ENCODE assay signal across 16 cellular contexts in genomic region chr20:53570446-53571276, GRCh38. TPM values are rescaled to one million over a fixed set of nuclear protein-coding genes. Genes with fewer than 3 reads are reported as not detected.
DNase-seq lines count a peak whose midpoint lies in the region; ATAC-seq and TF ChIP-seq lines count a peak whose summit lies in the region.
"Had no signal": no experiment of that assay in that cellular context is flagged by ENCODE, and none has a peak within 500 bp of the region (broad histone marks: within the 10 kb centered on the region; RNA-seq: fewer than 3 reads in every experiment).

No MANE protein-coding gene starts in this region.

- peaks cover 5% of the 10 kb centered on the region for H3K4me1 Mint-ChIP-seq in mesothelial cell of epicardium
- no peaks in the 10 kb centered on the region for H3K4me1 Mint-ChIP-seq in glutamatergic neuron (ENCODE audit: low read depth, unreplicated experiment)

- H3K27me3 Mint-ChIP-seq in mesothelial cell of epicardium (ENCODE audit: low read depth) = no peaks in the 10 kb centered on the region
- peaks cover 3% of the 10 kb centered on the region for H3K27me3 Mint-ChIP-seq in glutamatergic neuron (ENCODE audit: unreplicated experiment)

- DNase-seq in ELF-1 (ENCODE audit: low read depth, low spot score) (peak; percentile 24), amniotic epithelial cell (ENCODE audit: low read depth) (peak; percentile 84), mesothelial cell of epicardium (ENCODE audit: low spot score in 2 of 2, unreplicated experiment in 2 of 2) (peak in 1 of 2 experiments; percentile 27), NCI-H2107 (lab: John Stamatoyannopoulos, UW) (no peak), activated gamma-delta T cell treated with Interleukin-2 at 50 U/mL for 16 hours (no peak), glutamatergic neuron (no peak)
- DNase-seq: BE2C; effector CD8-positive, alpha-beta T cell; immature natural killer cell; NCI-H345; OCI-M1; SW 1271 had no signal

- H3K4me3 Mint-ChIP-seq in mesothelial cell of epicardium = no peak overlapping the region
- H3K4me3 Mint-ChIP-seq in glutamatergic neuron (ENCODE audit: unreplicated experiment) = no peak overlapping the region
- H3K4me3 Mint-ChIP-seq: activated T-helper 1 cell treated with anti-CD3 and anti-CD28 coated beads, Interleukin-12 subunit alpha, Interleukin-12 subunit beta, Interleukin-2, Interleukin-4 antibody, amounts not matched to agents 30 ng/mL and 10 ng/mL and 1 ng/mL, durations not matched to agents 14 hours and 24 hours and 36 hours; immature natural killer cell had no signal

- H3K9me3 Mint-ChIP-seq in mesothelial cell of epicardium (no peaks in the 10 kb centered on the region), glutamatergic neuron (ENCODE audit: unreplicated experiment) (peaks cover 9% of the 10 kb centered on the region)
- H3K9me3 Mint-ChIP-seq: activated T-helper 1 cell treated with anti-CD3 and anti-CD28 coated beads, Interleukin-12 subunit alpha, Interleukin-12 subunit beta, Interleukin-2, Interleukin-4 antibody, amounts not matched to agents 30 ng/mL and 10 ng/mL and 1 ng/mL, durations not matched to agents 14 hours and 24 hours and 36 hours; immature natural killer cell had no signal

- peak overlapping the region; percentile 17; the same call in 1 of the 2 replicates for H3K27ac ChIP-seq in C4-2B
- H3K27ac ChIP-seq: gastroesophageal sphincter had no signal

- H3K36me3 Mint-ChIP-seq in mesothelial cell of epicardium (peaks cover 60% of the 10 kb centered on the region), glutamatergic neuron (ENCODE audit: unreplicated experiment) (peaks cover 6% of the 10 kb centered on the region)

- no peak for ATAC-seq in HG02623 (IDR thresholded peaks at IDR 0.05; ENCODE audit: unreplicated experiment)
- ATAC-seq: gastroesophageal sphincter had no signal

- H3K27ac Mint-ChIP-seq in mesothelial cell of epicardium (peak overlapping the region; percentile 20), glutamatergic neuron (ENCODE audit: unreplicated experiment) (no peak overlapping the region)
- H3K27ac Mint-ChIP-seq: activated T-helper 1 cell treated with anti-CD3 and anti-CD28 coated beads, Interleukin-12 subunit alpha, Interleukin-12 subunit beta, Interleukin-2, Interleukin-4 antibody, amounts not matched to agents 30 ng/mL and 10 ng/mL and 1 ng/mL, durations not matched to agents 14 hours and 24 hours and 36 hours had no signal

- TF ChIP-seq CTCF in C4-2B (conservative IDR thresholded peaks at IDR 0.05) (no peak), mesothelial cell of epicardium (IDR thresholded peaks at IDR 0.05; ENCODE audit: unreplicated experiment) (no peak), glutamatergic neuron (IDR thresholded peaks at IDR 0.05; ENCODE audit: partially characterized antibody, unreplicated experiment) (no peak)

RNA-seq across cellular contexts. Expression of gene ZNF217, which starts 23.0 kb away (rescaled TPM):
- total RNA-seq in mesothelial cell of epicardium (38.1 to 39.5 TPM (median 38.8 TPM) in 3 replicates), glutamatergic neuron (ENCODE audit: unreplicated experiment) (64.7 TPM)

Comparison
In these comparisons a context has a peak if more than half of its experiments do, and no peak if none do; other contexts are left out.
1. DNase-seq: peak in ELF-1 (single experiment) and amniotic epithelial cell (single experiment); none in NCI-H2107 (single experiment), activated gamma-delta T cell treated with Interleukin-2 at 50 U/mL for 16 hours (single experiment) and glutamatergic neuron (single experiment).